Comparison of ENCODE assay signal across 25 cellular contexts in genomic region chr16:57882797-57883196, GRCh38.
A peak's percentile ranks its signal among the peaks of the same experiment; 100 is the strongest.
DNase-seq lines count a peak whose midpoint lies in the region; ATAC-seq and TF ChIP-seq lines count a peak whose summit lies in the region.
"Had no signal": no experiment of that assay in that cellular context is flagged by ENCODE, and none has a peak within 500 bp of the region (broad histone marks: within the 10 kb centered on the region; RNA-seq: fewer than 3 reads in every experiment).

No MANE protein-coding gene starts in this region.

- peaks cover 40% of the 10 kb centered on the region for H3K27me3 Mint-ChIP-seq in HFFc6 (ENCODE audit: insufficient read depth)

- H3K4me1 Mint-ChIP-seq in HFFc6 (ENCODE audit: low read depth): peaks cover 16% of the 10 kb centered on the region
- H3K4me1 Mint-ChIP-seq: central memory CD8-positive, alpha-beta T cell had no signal

- no peak overlapping the region for H3K4me3 Mint-ChIP-seq in HFFc6
- H3K4me3 Mint-ChIP-seq: activated CD4-positive, alpha-beta T cell treated with anti-CD3 and anti-CD28 coated beads for 36 hours; activated T-cell treated with anti-CD3 and anti-CD28 coated beads, Interleukin-2, amount 50 U/mL, for 24 hours; CD4-positive, alpha-beta T cell; central memory CD8-positive, alpha-beta T cell had no signal

- DNase-seq in EH (ENCODE audit: low read depth): peak; percentile 65
- peak; percentile 7 for DNase-seq in HFFc6
- peak; percentile 47 for DNase-seq in astrocyte of the hippocampus (ENCODE audit: low read depth, low spot score)
- DNase-seq in iris pigment epithelial cell (ENCODE audit: low read depth): peak; percentile 36
- DNase-seq in NCI-H69 (lab: John Stamatoyannopoulos, UW): no peak
- no peak for DNase-seq in NCI-H1694 (lab: John Stamatoyannopoulos, UW)
- DNase-seq in SIG-M5 (lab: John Stamatoyannopoulos, UW): no peak
- DNase-seq: activated CD4-positive, alpha-beta T cell treated with anti-CD3 and anti-CD28 coated beads for 36 hours; activated naive CD4-positive, alpha-beta T cell; activated T-cell treated with anti-CD3 and anti-CD28 coated beads, Interleukin-2, amount 50 U/mL, for 24 hours; amygdala; CD4-positive, alpha-beta T cell; dorsolateral prefrontal cortex; left lung; NCI-H1436; NCI-H2107; NCI-H524; ovary; right cardiac atrium; RPMI8226; stimulated activated CD4-positive, alpha-beta T cell treated with anti-CD3 and anti-CD28 coated beads, Interleukin-15, amount 100 ng/mL, for 24 hours; T-helper 2 cell; trophoblast cell had no signal

- ATAC-seq in GM19023 (IDR thresholded peaks at IDR 0.05; ENCODE audit: unreplicated experiment): no peak
- ATAC-seq: activated CD4-positive, alpha-beta T cell treated with anti-CD3 and anti-CD28 coated beads for 36 hours; left lung; right cardiac atrium had no signal

- no peak overlapping the region for H3K27ac Mint-ChIP-seq in HFFc6
- H3K27ac Mint-ChIP-seq: activated CD4-positive, alpha-beta T cell treated with anti-CD3 and anti-CD28 coated beads for 36 hours; activated T-cell treated with anti-CD3 and anti-CD28 coated beads, Interleukin-2, amount 50 U/mL, for 24 hours; CD4-positive, alpha-beta T cell had no signal

- no peaks in the 10 kb centered on the region for H3K36me3 Mint-ChIP-seq in HFFc6 (ENCODE audit: low read depth)

- no peaks in the 10 kb centered on the region for H3K9me3 Mint-ChIP-seq in HFFc6
- H3K9me3 Mint-ChIP-seq: activated T-cell treated with anti-CD3 and anti-CD28 coated beads, Interleukin-2, amount 50 U/mL, for 24 hours; CD4-positive, alpha-beta T cell; central memory CD8-positive, alpha-beta T cell had no signal

- TF ChIP-seq CTCF in HFFc6 (IDR thresholded peaks at IDR 0.05): no peak

Comparison
In these comparisons a context has a peak if more than half of its experiments do, and no peak if none do; other contexts are left out.
1. DNase-seq: peak in EH (single experiment), HFFc6 (single experiment), astrocyte of the hippocampus (single experiment) and iris pigment epithelial cell (single experiment); none in NCI-H69 (single experiment), NCI-H1694 (single experiment) and SIG-M5 (single experiment).